Comparison of ENCODE assay signal across 8 cellular contexts in genomic region chr7:106285801-106286492, GRCh38. TPM values are rescaled to one million over a fixed set of nuclear protein-coding genes. Genes with fewer than 3 reads are reported as not detected.
DNase-seq lines count a peak whose midpoint lies in the region; ATAC-seq and TF ChIP-seq lines count a peak whose summit lies in the region.

No MANE protein-coding gene starts in this region.

- no peak for TF ChIP-seq CTCF in heart left ventricle (IDR thresholded peaks at IDR 0.05)

- peaks cover 33% of the 10 kb centered on the region for H3K36me3 Mint-ChIP-seq in activated naive CD4-positive, alpha-beta T cell treated with anti-CD3 and anti-CD28 coated beads for 36 hours (ENCODE audit: low read depth)

- H3K9me3 ChIP-seq in heart left ventricle: no peaks in the 10 kb centered on the region

- peak overlapping the region; percentile 92 for H3K4me3 Mint-ChIP-seq in activated naive CD4-positive, alpha-beta T cell treated with anti-CD3 and anti-CD28 coated beads for 36 hours

- peak overlapping the region; percentile 99 for H3K27ac Mint-ChIP-seq in activated naive CD4-positive, alpha-beta T cell treated with anti-CD3 and anti-CD28 coated beads for 36 hours

- H3K27ac ChIP-seq in heart left ventricle: peak overlapping the region; percentile 66 to 99 (median 95)

- peaks cover 41% of the 10 kb centered on the region for H3K4me1 Mint-ChIP-seq in activated naive CD4-positive, alpha-beta T cell treated with anti-CD3 and anti-CD28 coated beads for 36 hours (ENCODE audit: low read depth)

- H3K4me1 ChIP-seq in heart left ventricle: peaks cover 0 to 34% (median 16%) of the 10 kb centered on the region in 12 donors

- H3K27me3 ChIP-seq in heart left ventricle: no peaks in the 10 kb centered on the region

- no peak for ATAC-seq in heart left ventricle
- ATAC-seq in Right ventricle myocardium inferior: no peak
- ATAC-seq in HG03460 (IDR thresholded peaks at IDR 0.05; ENCODE audit: unreplicated experiment): peak; percentile 37

- intact Hi-C loops in heart left ventricle (cut with DNase I): loop anchor here in 7 of 10 donors (1.0 to 10.0 kb wide), 11 partner anchors 69 to 881 kb away; partner anchors contain the start of gene HBP1 (in 1 of the 7)
- intact Hi-C loops in Right ventricle myocardium inferior (cut with DNase I): loop anchor here (2.0 to 10.0 kb wide), 6 partner anchors 69 to 221 kb away; no protein-coding TSS in a partner anchor
- intact Hi-C loops in activated naive CD4-positive, alpha-beta T cell treated with anti-CD3 and anti-CD28 coated beads for 36 hours (cut with micrococcal nuclease): loop anchor here (1.0 to 10.0 kb wide), 25 partner anchors 23 to 1459 kb away; partner anchors contain the start of genes CBLL1, CCDC71L, PIK3CG and RINT1

- CTCF ChIA-PET in activated naive CD4-positive, alpha-beta T cell treated with anti-CD3 and anti-CD28 coated beads for 36 hours (lab: Charles Lee): interaction anchor here (1.4 kb wide), 2 partner anchors 82 to 176 kb away, joined by 4 to 12 read pairs; no protein-coding TSS in a partner anchor

- no peaks in the 10 kb centered on the region for H3K36me3 ChIP-seq in heart left ventricle

- H3K27me3 Mint-ChIP-seq in activated naive CD4-positive, alpha-beta T cell treated with anti-CD3 and anti-CD28 coated beads for 36 hours (ENCODE audit: low read depth): peaks cover 5% of the 10 kb centered on the region

- WGBS in heart left ventricle, 4 donors: 26 to 35% (median 30%) methylated on average over 16 of the region's 16 CpGs

- no peak for DNase-seq in heart left ventricle
- DNase-seq in Right ventricle myocardium inferior (ENCODE audit: missing footprints): no peak
- DNase-seq in activated naive CD4-positive, alpha-beta T cell treated with anti-CD3 and anti-CD28 coated beads for 36 hours: peak; percentile 71
- DNase-seq in stimulated activated CD4-positive, alpha-beta T cell treated with anti-CD3 and anti-CD28 coated beads, Interleukin-2, amount 100 ng/mL, for 4 hours (ENCODE audit: low read depth): peak; percentile 46
- DNase-seq in dermis blood vessel endothelial cell: no peak
- DNase-seq in SW480 (ENCODE audit: low spot score): no peak

- no peaks in the 10 kb centered on the region for H3K9me3 Mint-ChIP-seq in activated naive CD4-positive, alpha-beta T cell treated with anti-CD3 and anti-CD28 coated beads for 36 hours

- TF ChIP-seq POLR2A in heart left ventricle (IDR thresholded peaks at IDR 0.05): no peak

- peak overlapping the region; percentile 38 to 96 (median 78) for H3K4me3 ChIP-seq in heart left ventricle
- H3K4me3 ChIP-seq in iPS-11a (ENCODE audit: low read depth, low read length): peak overlapping the region; percentile 50

RNA-seq across cellular contexts. Expression of gene NAMPT, which starts 1.2 kb away (rescaled TPM):
- total RNA-seq in heart left ventricle: 100 to 1,000 TPM in 7 of 9 donors, 10 to 100 TPM in 2; 66.5 to 573 (median 131) TPM
- 100 to 1,000 TPM in 1 of 2 donors, 10 to 100 TPM in 1; 34.4 to 234 TPM for polyA plus RNA-seq in heart left ventricle
- 219 TPM for total RNA-seq in Right ventricle myocardium inferior
- 1,000 to 10,000 TPM in 1 of 2 experiments, 100 to 1,000 TPM in 1; 932 to 1,015 TPM for total RNA-seq in activated naive CD4-positive, alpha-beta T cell treated with anti-CD3 and anti-CD28 coated beads for 36 hours
- total RNA-seq in dermis blood vessel endothelial cell: 288 and 387 TPM in 2 replicates

Comparison
In these comparisons a context has a peak if more than half of its experiments do, and no peak if none do; other contexts are left out.
1. DNase-seq: peak in activated naive CD4-positive, alpha-beta T cell treated with anti-CD3 and anti-CD28 coated beads for 36 hours (single experiment) and stimulated activated CD4-positive, alpha-beta T cell treated with anti-CD3 and anti-CD28 coated beads, Interleukin-2, amount 100 ng/mL, for 4 hours (single experiment); none in heart left ventricle (0 of 5), Right ventricle myocardium inferior (single experiment), dermis blood vessel endothelial cell (single experiment) and SW480 (single experiment).